In genomic region chr3:186476541-186476940, GRCh38 we compare ENCODE assay signal across 31 cellular contexts.
DNase-seq lines count a peak whose midpoint lies in the region; ATAC-seq and TF ChIP-seq lines count a peak whose summit lies in the region.
"Had no signal": no experiment of that assay in that cellular context is flagged by ENCODE, and none has a peak within 500 bp of the region (broad histone marks: within the 10 kb centered on the region; RNA-seq: fewer than 3 reads in every experiment).

No MANE protein-coding gene starts in this region.

- DNase-seq in mammary epithelial cell, result no peak
- DNase-seq in MCF 10A (ENCODE audit: unreplicated experiment), result no peak
- DNase-seq in IMR-90, result no peak
- peak; percentile 78 for DNase-seq in esophagus muscularis mucosa (ENCODE audit: extremely low spot score)
- DNase-seq in CD4-positive, alpha-beta memory T cell, result no peak
- DNase-seq in mucosa of descending colon, result no peak
- DNase-seq in naive thymus-derived CD8-positive, alpha-beta T cell, result no peak
- DNase-seq: activated B cell treated with CpG ODN at 0.5 μM for 24 hours; activated CD4-positive, alpha-beta T cell treated with anti-CD3 and anti-CD28 coated beads, Interleukin-2, amount 50 U/mL, for 48 hours; activated CD8-positive, alpha-beta memory T cell treated with anti-CD3 and anti-CD28 coated beads, Interleukin-2, amount 50 U/mL, for 48 hours; activated naive CD8-positive, alpha-beta T cell treated with anti-CD3 and anti-CD28 coated beads, Interleukin-2, amount 10 ng/mL, durations not matched to agents 7 days and 5 days; BE2C; effector CD8-positive, alpha-beta T cell; EL; left colon; NCI-H1105; NCI-H187 treated with DMSO at 0.1 percent for 48 hours; NCI-H510A treated with DMSO at 0.1 percent for 48 hours; stimulated activated CD8-positive, alpha-beta memory T cell treated with anti-CD3 and anti-CD28 coated beads, Interleukin-4, amount 100 ng/mL, for 48 hours; T-cell; transverse colon had no signal

- CTCF ChIA-PET in mammary epithelial cell (lab: Charles Lee; ENCODE audit: low non-redundant PET) (no interaction called here), MCF 10A (lab: Yijun Ruan, JAX) (no interaction called here), IMR-90 (lab: Yijun Ruan, JAX) (no interaction called here)
- CTCF ChIA-PET in CD4-positive, alpha-beta memory T cell (lab: Charles Lee; ENCODE audit: partially characterized antibody), result no interaction called here

- TF ChIP-seq EP300 in esophagus muscularis mucosa (IDR thresholded peaks at IDR 0.05), result no peak

- no peaks in the 10 kb centered on the region for H3K9me3 ChIP-seq in mammary epithelial cell (replicated peaks; ENCODE audit: insufficient read depth, low read length)
- H3K9me3 ChIP-seq in IMR-90 (ENCODE audit: control insufficient read depth, insufficient read depth, low read length), result no peaks in the 10 kb centered on the region
- no peaks in the 10 kb centered on the region for H3K9me3 ChIP-seq in esophagus muscularis mucosa
- no peaks in the 10 kb centered on the region for H3K9me3 ChIP-seq in CD4-positive, alpha-beta memory T cell (ENCODE audit: control insufficient read depth in 1 of 2, low read length in 2 of 2)
- no peaks in the 10 kb centered on the region for H3K9me3 ChIP-seq in mucosa of descending colon
- H3K9me3 ChIP-seq: ascending aorta, BE2C, right atrium auricular region, transverse colon had no signal

- TF ChIP-seq RAD21 in IMR-90 (IDR thresholded peaks at IDR 0.05; ENCODE audit: low read length), result no peak

- H3K36me3 Mint-ChIP-seq in MCF 10A (ENCODE audit: insufficient read depth, unreplicated experiment), result no peaks in the 10 kb centered on the region
- no peaks in the 10 kb centered on the region for H3K36me3 Mint-ChIP-seq in CD4-positive, alpha-beta memory T cell
- no peaks in the 10 kb centered on the region for H3K36me3 Mint-ChIP-seq in naive thymus-derived CD8-positive, alpha-beta T cell
- H3K36me3 Mint-ChIP-seq: memory B cell, neural progenitor cell, T-cell had no signal

- no peak overlapping the region for H2BK15ac ChIP-seq in IMR-90 (ENCODE audit: low read depth, low read length)

- dilution Hi-C loops in mammary epithelial cell (cut with HindIII; ENCODE audit: low sequenced_read_pairs) (no loop called here), IMR-90 (cut with HindIII; ENCODE audit: low sequenced_read_pairs, unreplicated experiment) (no loop called here)

- no peaks in the 10 kb centered on the region for H3K9me1 ChIP-seq in IMR-90 (ENCODE audit: insufficient read depth, low read length)

- H3K4me3 Mint-ChIP-seq in MCF 10A (ENCODE audit: unreplicated experiment), result no peak overlapping the region
- no peak overlapping the region for H3K4me3 Mint-ChIP-seq in CD4-positive, alpha-beta memory T cell
- H3K4me3 Mint-ChIP-seq in naive thymus-derived CD8-positive, alpha-beta T cell, result no peak overlapping the region
- H3K4me3 Mint-ChIP-seq: activated B cell treated with CpG ODN at 0.5 μM for 24 hours; activated naive CD8-positive, alpha-beta T cell treated with anti-CD3 and anti-CD28 coated beads, Interleukin-2, amount 10 ng/mL, durations not matched to agents 7 days and 5 days; memory B cell; neural progenitor cell; T-cell had no signal

- H4K20me1 ChIP-seq in mammary epithelial cell (ENCODE audit: insufficient read depth, low read length) (no peaks in the 10 kb centered on the region), IMR-90 (ENCODE audit: insufficient read depth, low read length) (no peaks in the 10 kb centered on the region)

- H3K27ac Mint-ChIP-seq in MCF 10A (ENCODE audit: low read depth, unreplicated experiment), result no peak overlapping the region
- H3K27ac Mint-ChIP-seq in CD4-positive, alpha-beta memory T cell, result no peak overlapping the region
- no peak overlapping the region for H3K27ac Mint-ChIP-seq in naive thymus-derived CD8-positive, alpha-beta T cell
- H3K27ac Mint-ChIP-seq: activated B cell treated with CpG ODN at 0.5 μM for 24 hours; activated naive CD8-positive, alpha-beta T cell treated with anti-CD3 and anti-CD28 coated beads, Interleukin-2, amount 10 ng/mL, durations not matched to agents 7 days and 5 days; activated T-helper 2 cell treated with anti-CD3 and anti-CD28 coated beads, Interferon-gamma antibody, Interleukin-2, Interleukin-4, amounts not matched to agents 10 μg/mL and 5 μg/mL and 100 μg/mL, durations not matched to agents 14 hours and 24 hours and 36 hours; memory B cell; neural progenitor cell; T-cell had no signal

- no peaks in the 10 kb centered on the region for H3K79me2 ChIP-seq in mammary epithelial cell (ENCODE audit: insufficient read depth, low read length)

- peak overlapping the region in 1 of 2 experiments; percentile 65; a peak in 1 of 4 replicates for H4K8ac ChIP-seq in IMR-90 (ENCODE audit: low read depth in 2 of 2, low read length in 2 of 2)

- peak overlapping the region; percentile 27; the same call in 1 of the 2 replicates for H3K18ac ChIP-seq in IMR-90 (ENCODE audit: low read depth, low read length)

- H3K4ac ChIP-seq in IMR-90 (ENCODE audit: low read depth, low read length), result no peak overlapping the region

- H2AFZ ChIP-seq in mammary epithelial cell (ENCODE audit: low read depth, low read length) (peak overlapping the region; percentile 81), IMR-90 (replicated peaks; ENCODE audit: low read length, poor library complexity) (no peak overlapping the region)

- H3K9ac ChIP-seq in mammary epithelial cell (ENCODE audit: insufficient read depth, low read length), result no peak overlapping the region
- no peak overlapping the region for H3K9ac ChIP-seq in IMR-90 (ENCODE audit: low read depth, low read length)
- H3K9ac ChIP-seq: neural progenitor cell had no signal

- H3K27ac ChIP-seq in mammary epithelial cell (ENCODE audit: insufficient read depth, low read depth, low read length) (no peak overlapping the region), IMR-90 (ENCODE audit: insufficient read depth, low read length) (no peak overlapping the region), esophagus muscularis mucosa (replicated peaks in 1 of 4) (no peak overlapping the region)
- no peak overlapping the region for H3K27ac ChIP-seq in CD4-positive, alpha-beta memory T cell (ENCODE audit: low read depth, low read length)
- H3K27ac ChIP-seq: ascending aorta, cardiac muscle cell, coronary artery, epithelial cell of prostate, neural progenitor cell, right atrium auricular region, RWPE1, transverse colon had no signal

- H3K36me3 ChIP-seq in mammary epithelial cell (ENCODE audit: insufficient read depth, low read length) (no peaks in the 10 kb centered on the region), IMR-90 (ENCODE audit: control insufficient read depth, insufficient read depth, low read length) (no peaks in the 10 kb centered on the region), esophagus muscularis mucosa (no peaks in the 10 kb centered on the region), mucosa of descending colon (ENCODE audit: low read depth) (no peaks in the 10 kb centered on the region)
- no peaks in the 10 kb centered on the region for H3K36me3 ChIP-seq in CD4-positive, alpha-beta memory T cell (ENCODE audit: insufficient read depth, low read length)
- H3K36me3 ChIP-seq: ascending aorta, BE2C, cardiac muscle cell, neural progenitor cell, right atrium auricular region, transverse colon had no signal

- BruUV-seq in mammary epithelial cell (replicated peaks; lab: Mats Ljungman, UMichigan) (no TSS peak), MCF 10A (replicated peaks; lab: Mats Ljungman, UMichigan) (no TSS peak), IMR-90 (replicated peaks; lab: Mats Ljungman, UMichigan) (no TSS peak)

- H3K56ac ChIP-seq in IMR-90 (ENCODE audit: extremely low read depth, insufficient read depth, low read length), result no peak overlapping the region

- TF ChIP-seq CTCF in mammary epithelial cell (conservative IDR thresholded peaks at IDR 0.05 in 1 of 2, IDR thresholded peaks at IDR 0.05 in 1 of 2; ENCODE audit: extremely low read depth in 1 of 2, insufficient read depth in 1 of 2, low read depth in 1 of 2, low read length in 2 of 2) (no peak), MCF 10A (IDR thresholded peaks at IDR 0.05; ENCODE audit: unreplicated experiment) (no peak), IMR-90 (conservative IDR thresholded peaks at IDR 0.05; ENCODE audit: low read depth, low read length) (no peak), esophagus muscularis mucosa (IDR thresholded peaks at IDR 0.05) (no peak), mucosa of descending colon (IDR thresholded peaks at IDR 0.05) (no peak)

- H2BK120ac ChIP-seq in IMR-90 (ENCODE audit: low read depth, low read length), result peak overlapping the region; percentile 12; the same call in 1 of the 2 replicates

- no peak overlapping the region for H2AK9ac ChIP-seq in IMR-90 (replicated peaks; ENCODE audit: low read depth, low read length, poor library complexity)

- no peak for TF ChIP-seq POLR2A in IMR-90 (IDR thresholded peaks at IDR 0.05; ENCODE audit: low read depth, low read length)
- no peak for TF ChIP-seq POLR2A in esophagus muscularis mucosa (IDR thresholded peaks at IDR 0.05; ENCODE audit: low read depth)

- peaks cover 29% of the 10 kb centered on the region for H3K4me1 ChIP-seq in mammary epithelial cell (ENCODE audit: insufficient read depth, low read length)
- H3K4me1 ChIP-seq in IMR-90 (ENCODE audit: control insufficient read depth, insufficient read depth, low read length), result peaks cover 4% of the 10 kb centered on the region
- peaks cover 0 to 15% (median 9%) of the 10 kb centered on the region in 4 donors for H3K4me1 ChIP-seq in esophagus muscularis mucosa
- H3K4me1 ChIP-seq in CD4-positive, alpha-beta memory T cell (ENCODE audit: insufficient read depth, low read length), result no peaks in the 10 kb centered on the region
- H3K4me1 ChIP-seq in mucosa of descending colon (ENCODE audit: low read depth), result no peaks in the 10 kb centered on the region
- H3K4me1 ChIP-seq: ascending aorta, right atrium auricular region, transverse colon had no signal

- peaks cover 17% of the 10 kb centered on the region for H3K4me1 Mint-ChIP-seq in MCF 10A (ENCODE audit: insufficient read depth, unreplicated experiment)
- peaks cover 2 to 4% (median 4%) of the 10 kb centered on the region in 4 donors for H3K4me1 Mint-ChIP-seq in CD4-positive, alpha-beta memory T cell
- H3K4me1 Mint-ChIP-seq in naive thymus-derived CD8-positive, alpha-beta T cell, result peaks cover 0 to 4% (median 2%) of the 10 kb centered on the region in 4 donors

- in situ Hi-C loops in mammary epithelial cell (cut with MboI; ENCODE audit: low sequenced_read_pairs in 2 of 2), result no loop called here
- in situ Hi-C loops in IMR-90 (cut with MboI; ENCODE audit: low sequenced_read_pairs), result no loop called here

- no peak overlapping the region for H3K14ac ChIP-seq in IMR-90 (replicated peaks; ENCODE audit: low read depth, low read length)

- no peak overlapping the region for H2BK5ac ChIP-seq in IMR-90 (ENCODE audit: low read depth, low read length, poor library complexity, severe bottlenecking)

- H3K27me3 ChIP-seq in mammary epithelial cell (ENCODE audit: insufficient read depth, low read length) (peaks cover 2% of the 10 kb centered on the region), IMR-90 (ENCODE audit: control insufficient read depth, insufficient read depth, low read length) (peaks cover 10% of the 10 kb centered on the region), esophagus muscularis mucosa (no peaks in the 10 kb centered on the region)
- no peaks in the 10 kb centered on the region for H3K27me3 ChIP-seq in CD4-positive, alpha-beta memory T cell (ENCODE audit: insufficient read depth, low read length)
- H3K27me3 ChIP-seq: ascending aorta, BE2C, cardiac muscle cell, neural progenitor cell, right atrium auricular region, transverse colon had no signal

- no peaks in the 10 kb centered on the region for H3K79me1 ChIP-seq in IMR-90 (ENCODE audit: low read depth in 1 of 2, low read length in 2 of 2)

- H4K91ac ChIP-seq in IMR-90 (ENCODE audit: insufficient read depth, low read depth, low read length), result no peak overlapping the region

- peaks cover 5% of the 10 kb centered on the region for H3K27me3 Mint-ChIP-seq in MCF 10A (ENCODE audit: insufficient read depth, unreplicated experiment)
- peaks cover 5 to 8% of the 10 kb centered on the region in 2 donors for H3K27me3 Mint-ChIP-seq in CD4-positive, alpha-beta memory T cell
- H3K27me3 Mint-ChIP-seq in naive thymus-derived CD8-positive, alpha-beta T cell, result peaks cover 0 to 7% (median 0%) of the 10 kb centered on the region in 5 donors
- H3K27me3 Mint-ChIP-seq: activated B cell treated with CpG ODN at 0.5 μM for 24 hours had no signal

- H2AK5ac ChIP-seq in IMR-90 (ENCODE audit: low read depth, low read length), result no peak overlapping the region

- H3K4me2 ChIP-seq in mammary epithelial cell (ENCODE audit: insufficient read depth, low read depth, low read length) (peak overlapping the region; percentile 5), IMR-90 (ENCODE audit: low read depth, low read length) (no peak overlapping the region)
- H3K4me2 ChIP-seq: neural progenitor cell had no signal

- WGBS in mammary epithelial cell (ENCODE audit: low coverage, missing lambda C conversion rate), result 79% methylated on average over 2 of the region's 2 CpGs
- WGBS in IMR-90 (ENCODE audit: extremely low coverage in 2 of 2, insufficient read length in 1 of 2), 2 experiments, result 88% methylated on average over 1 of the region's 2 CpGs; no CpG with 5 or more reads in 1 of the 2 experiments
- WGBS in esophagus muscularis mucosa, result 100% methylated on average over 1 of the region's 2 CpGs

- no peak overlapping the region for H2BK20ac ChIP-seq in IMR-90 (ENCODE audit: low read depth, low read length)

- intact Hi-C loops in mammary epithelial cell (cut with micrococcal nuclease), result no loop called here
- intact Hi-C loops in MCF 10A (cut with micrococcal nuclease), result no loop called here
- intact Hi-C loops in IMR-90 (cut with micrococcal nuclease), result no loop called here
- intact Hi-C loops in esophagus muscularis mucosa (cut with DNase I), result no loop called here
- intact Hi-C loops in CD4-positive, alpha-beta memory T cell (cut with micrococcal nuclease), result no loop called here
- intact Hi-C loops in mucosa of descending colon (cut with DNase I, micrococcal nuclease), result no loop called here

- ATAC-seq in IMR-90 (ENCODE audit: low read depth) (no peak), mucosa of descending colon (no peak)
- ATAC-seq in naive thymus-derived CD8-positive, alpha-beta T cell, result no peak
- ATAC-seq: K562, left colon, T-cell had no signal

- H3K9me3 Mint-ChIP-seq in MCF 10A (ENCODE audit: unreplicated experiment), result peaks cover 6% of the 10 kb centered on the region
- H3K9me3 Mint-ChIP-seq in CD4-positive, alpha-beta memory T cell, result no peaks in the 10 kb centered on the region
- H3K9me3 Mint-ChIP-seq in naive thymus-derived CD8-positive, alpha-beta T cell, result no peaks in the 10 kb centered on the region
- H3K9me3 Mint-ChIP-seq: activated B cell treated with CpG ODN at 0.5 μM for 24 hours; activated T-helper 2 cell treated with anti-CD3 and anti-CD28 coated beads, Interferon-gamma antibody, Interleukin-2, Interleukin-4, amounts not matched to agents 10 μg/mL and 5 μg/mL and 100 μg/mL, durations not matched to agents 14 hours and 24 hours and 36 hours; memory B cell; neural progenitor cell; T-cell had no signal

- peak overlapping the region; percentile 19; the same call in 1 of the 2 replicates for H4K5ac ChIP-seq in IMR-90 (ENCODE audit: low read depth, low read length)

- POLR2A ChIA-PET in MCF 10A (lab: Yijun Ruan, JAX), result no interaction called here
- POLR2A ChIA-PET in IMR-90 (lab: Charles Lee; ENCODE audit: unreplicated experiment), result no interaction called here
- POLR2A ChIA-PET in CD4-positive, alpha-beta memory T cell (lab: Charles Lee; ENCODE audit: partially characterized antibody), result no interaction called here
- POLR2A ChIA-PET in naive thymus-derived CD8-positive, alpha-beta T cell (lab: Charles Lee), result no interaction called here

- no peak overlapping the region for H3K23ac ChIP-seq in IMR-90 (ENCODE audit: low read depth, low read length)

- H3K4me3 ChIP-seq in mammary epithelial cell (replicated peaks in 1 of 3; ENCODE audit: insufficient read depth in 1 of 3, low read depth in 2 of 3, low read length in 3 of 3) (no peak overlapping the region), IMR-90 (ENCODE audit: insufficient read depth, low read depth, low read length) (no peak overlapping the region), esophagus muscularis mucosa (no peak overlapping the region), mucosa of descending colon (no peak overlapping the region)
- no peak overlapping the region for H3K4me3 ChIP-seq in CD4-positive, alpha-beta memory T cell (ENCODE audit: low read length in 2 of 2)
- H3K4me3 ChIP-seq: ascending aorta, cardiac muscle cell, coronary artery, K562, neural progenitor cell, right atrium auricular region, transverse colon had no signal
